In the genomic region with DNA sequence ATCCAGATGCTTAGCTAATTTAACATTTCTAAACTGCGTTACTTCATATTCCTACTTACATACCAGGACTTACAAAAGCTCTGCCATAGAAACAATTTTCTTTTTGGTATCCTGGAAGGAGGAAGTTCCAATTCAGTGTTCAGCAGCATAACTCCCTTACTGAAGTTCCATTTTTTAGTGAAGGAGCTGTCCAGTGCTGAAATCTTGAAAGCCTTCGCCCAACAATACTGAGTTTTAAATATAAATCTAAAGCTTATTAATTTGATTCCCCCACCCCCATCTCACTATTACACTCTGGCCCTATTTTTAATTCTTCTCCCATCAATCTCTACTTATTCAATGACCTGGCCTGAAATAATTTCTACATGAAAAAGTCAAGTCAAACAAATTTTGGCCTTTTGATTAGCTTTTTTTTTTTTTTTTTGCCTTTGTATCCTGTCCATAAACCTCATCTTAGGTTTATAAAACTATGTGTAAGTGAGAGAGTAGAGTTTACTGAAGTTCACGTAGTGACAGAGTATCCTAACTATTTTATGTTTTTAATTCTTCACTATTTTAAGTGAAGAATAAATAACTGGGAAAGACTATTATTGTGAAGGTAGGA, we compare ENCODE assay signal across 18 cellular contexts.
DNase-seq lines count a peak whose midpoint lies in the region; ATAC-seq and TF ChIP-seq lines count a peak whose summit lies in the region.
"Had no signal": no experiment of that assay in that cellular context is flagged by ENCODE, and none has a peak within 500 bp of the region (broad histone marks: within the 10 kb centered on the region; RNA-seq: fewer than 3 reads in every experiment).

No MANE protein-coding gene starts in this region.

- H3K4me3 Mint-ChIP-seq in endodermal cell, result no peak overlapping the region
- H3K4me3 Mint-ChIP-seq: activated B cell treated with CpG ODN at 0.5 μM for 24 hours; activated naive CD8-positive, alpha-beta T cell had no signal

- 32 to 44% methylated on average over 3 of the region's 3 CpGs for WGBS in heart right ventricle, 2 donors
- 41 to 44% methylated on average over 2 of the region's 3 CpGs for WGBS in endodermal cell (ENCODE audit: insufficient coverage in 1 of 2, insufficient read length in 1 of 2), 2 experiments

- H3K79me2 ChIP-seq in OCI-LY7 (ENCODE audit: insufficient read depth, low read depth, low read length), result no peaks in the 10 kb centered on the region

- H3K4me1 ChIP-seq in cardiac muscle cell (ENCODE audit: low read depth), result no peaks in the 10 kb centered on the region
- no peaks in the 10 kb centered on the region for H3K4me1 ChIP-seq in heart right ventricle
- H3K4me1 ChIP-seq in OCI-LY7 (ENCODE audit: insufficient read depth, low read length, poor library complexity, severe bottlenecking), result no peaks in the 10 kb centered on the region
- no peaks in the 10 kb centered on the region for H3K4me1 ChIP-seq in endodermal cell (ENCODE audit: control insufficient read depth, insufficient read depth, low read length)
- H3K4me1 ChIP-seq: colonic mucosa, SJCRH30 had no signal

- DNase-seq in cardiac muscle cell (ENCODE audit: low read depth in 1 of 2, low spot score in 1 of 2) (peak; percentile 2 to 73), heart right ventricle (no peak), OCI-LY7 (ENCODE audit: low spot score) (peak; percentile 19), dermis blood vessel endothelial cell (peak; percentile 27), renal cortical epithelial cell (ENCODE audit: low read depth) (peak; percentile 8), substantia nigra (lab: John Stamatoyannopoulos, UW) (no peak), endodermal cell (no peak)
- DNase-seq: activated B cell treated with CpG ODN at 0.5 μM for 24 hours; activated CD8-positive, alpha-beta memory T cell treated with anti-CD3 and anti-CD28 coated beads, Interleukin-2, amount 50 U/mL, for 4 hours; colonic mucosa; GOT3; NCI-H1417; NCI-H510A treated with DMSO at 0.1 percent for 48 hours; stimulated activated CD4-positive, alpha-beta T cell treated with anti-CD3 and anti-CD28 coated beads, Interleukin-4, amount 100 ng/mL, for 1 hour; stimulated activated naive CD4-positive, alpha-beta T cell treated with Interleukin-2 at 50 U/mL for 16 hours had no signal

- H3K4me3 ChIP-seq in cardiac muscle cell (no peak overlapping the region), heart right ventricle (no peak overlapping the region), OCI-LY7 (ENCODE audit: low read depth, low read length, poor library complexity, severe bottlenecking) (no peak overlapping the region), endodermal cell (ENCODE audit: low read length) (no peak overlapping the region)
- H3K4me3 ChIP-seq: colonic mucosa, SJCRH30 had no signal

- H3K9ac ChIP-seq in endodermal cell (ENCODE audit: extremely low read depth, low read length, poor library complexity, severe bottlenecking), result no peak overlapping the region

- no peaks in the 10 kb centered on the region for H3K9me2 ChIP-seq in OCI-LY7 (ENCODE audit: insufficient read depth, low read length)

- no peaks in the 10 kb centered on the region for H3K36me3 Mint-ChIP-seq in endodermal cell (ENCODE audit: low read depth)
- H3K36me3 Mint-ChIP-seq: activated naive CD8-positive, alpha-beta T cell had no signal

- CTCF ChIA-PET in OCI-LY7 (lab: Charles Lee; ENCODE audit: unreplicated experiment), result no interaction called here

- H3K4me2 ChIP-seq in OCI-LY7 (ENCODE audit: low read length), result no peak overlapping the region

- no peak overlapping the region for H2AFZ ChIP-seq in OCI-LY7 (ENCODE audit: low read length)

- H3K27ac ChIP-seq in cardiac muscle cell (no peak overlapping the region), heart right ventricle (no peak overlapping the region), OCI-LY7 (ENCODE audit: low read depth, low read length, poor library complexity, severe bottlenecking) (no peak overlapping the region), substantia nigra (ENCODE audit: low read depth, low read length, poor library complexity, severe bottlenecking) (no peak overlapping the region), endodermal cell (ENCODE audit: low read depth, low read length) (no peak overlapping the region)
- H3K27ac ChIP-seq: colonic mucosa, SJCRH30 had no signal

- no peaks in the 10 kb centered on the region for H3K4me1 Mint-ChIP-seq in endodermal cell
- H3K4me1 Mint-ChIP-seq: activated B cell treated with CpG ODN at 0.5 μM for 24 hours had no signal

- no TSS peak for BruUV-seq in OCI-LY7 (replicated peaks; lab: Mats Ljungman, UMichigan)

- intact Hi-C loops in heart right ventricle (cut with DNase I), result no loop called here
- intact Hi-C loops in OCI-LY7 (cut with micrococcal nuclease; ENCODE audit: unreplicated experiment), result no loop called here

- no peaks in the 10 kb centered on the region for H4K20me1 ChIP-seq in OCI-LY7 (ENCODE audit: insufficient read depth, low read length)

- no peaks in the 10 kb centered on the region for H3K27me3 Mint-ChIP-seq in endodermal cell (ENCODE audit: insufficient read depth)
- H3K27me3 Mint-ChIP-seq: activated B cell treated with CpG ODN at 0.5 μM for 24 hours; activated naive CD8-positive, alpha-beta T cell had no signal

- TF ChIP-seq CTCF in cardiac muscle cell (IDR thresholded peaks at IDR 0.05; ENCODE audit: low read depth, low read length) (no peak), heart right ventricle (IDR thresholded peaks at IDR 0.05) (no peak), OCI-LY7 (conservative IDR thresholded peaks at IDR 0.05; ENCODE audit: low read length) (no peak), endodermal cell (conservative IDR thresholded peaks at IDR 0.05) (no peak)

- no peak overlapping the region for H3K27ac Mint-ChIP-seq in endodermal cell
- H3K27ac Mint-ChIP-seq: activated B cell treated with CpG ODN at 0.5 μM for 24 hours; activated naive CD8-positive, alpha-beta T cell had no signal

- no peaks in the 10 kb centered on the region for H3K36me3 ChIP-seq in cardiac muscle cell
- no peaks in the 10 kb centered on the region for H3K36me3 ChIP-seq in heart right ventricle
- no peaks in the 10 kb centered on the region for H3K36me3 ChIP-seq in OCI-LY7 (ENCODE audit: insufficient read depth, low read length)
- H3K36me3 ChIP-seq in endodermal cell (ENCODE audit: control insufficient read depth, insufficient read depth, low read length), result no peaks in the 10 kb centered on the region
- H3K36me3 ChIP-seq: colonic mucosa, SJCRH30 had no signal

- peaks cover 2% of the 10 kb centered on the region for H3K9me3 Mint-ChIP-seq in endodermal cell

- ATAC-seq in heart right ventricle, result no peak
- no peak for ATAC-seq in GM19035 (IDR thresholded peaks at IDR 0.05; ENCODE audit: unreplicated experiment)

- H3K9me3 ChIP-seq in cardiac muscle cell (ENCODE audit: low read depth) (no peaks in the 10 kb centered on the region), heart right ventricle (peaks cover 0 to 30% (median 0%) of the 10 kb centered on the region in 11 donors), OCI-LY7 (ENCODE audit: low read length) (no peaks in the 10 kb centered on the region), endodermal cell (ENCODE audit: control insufficient read depth, low read length) (no peaks in the 10 kb centered on the region)
- H3K9me3 ChIP-seq: colonic mucosa, SJCRH30 had no signal

- POLR2A ChIA-PET in OCI-LY7 (lab: Charles Lee), result interaction anchor here (0.6 to 1.0 kb wide), 3 partner anchors 22 to 351 kb away, joined by 3 to 4 read pairs (median 4); no protein-coding TSS in a partner anchor

- no peaks in the 10 kb centered on the region for H3K27me3 ChIP-seq in cardiac muscle cell
- no peaks in the 10 kb centered on the region for H3K27me3 ChIP-seq in heart right ventricle
- peaks cover 7% of the 10 kb centered on the region for H3K27me3 ChIP-seq in endodermal cell (ENCODE audit: control insufficient read depth, insufficient read depth, low read length, poor library complexity, severe bottlenecking)
- H3K27me3 ChIP-seq: colonic mucosa, SJCRH30 had no signal

Comparison
In these comparisons a context has a peak if more than half of its experiments do, and no peak if none do; other contexts are left out.
1. DNase-seq: peak in cardiac muscle cell (2 of 2), OCI-LY7 (single experiment), dermis blood vessel endothelial cell (single experiment) and renal cortical epithelial cell (single experiment); none in heart right ventricle (0 of 2), substantia nigra (0 of 49) and endodermal cell (single experiment).